In the genomic region with DNA sequence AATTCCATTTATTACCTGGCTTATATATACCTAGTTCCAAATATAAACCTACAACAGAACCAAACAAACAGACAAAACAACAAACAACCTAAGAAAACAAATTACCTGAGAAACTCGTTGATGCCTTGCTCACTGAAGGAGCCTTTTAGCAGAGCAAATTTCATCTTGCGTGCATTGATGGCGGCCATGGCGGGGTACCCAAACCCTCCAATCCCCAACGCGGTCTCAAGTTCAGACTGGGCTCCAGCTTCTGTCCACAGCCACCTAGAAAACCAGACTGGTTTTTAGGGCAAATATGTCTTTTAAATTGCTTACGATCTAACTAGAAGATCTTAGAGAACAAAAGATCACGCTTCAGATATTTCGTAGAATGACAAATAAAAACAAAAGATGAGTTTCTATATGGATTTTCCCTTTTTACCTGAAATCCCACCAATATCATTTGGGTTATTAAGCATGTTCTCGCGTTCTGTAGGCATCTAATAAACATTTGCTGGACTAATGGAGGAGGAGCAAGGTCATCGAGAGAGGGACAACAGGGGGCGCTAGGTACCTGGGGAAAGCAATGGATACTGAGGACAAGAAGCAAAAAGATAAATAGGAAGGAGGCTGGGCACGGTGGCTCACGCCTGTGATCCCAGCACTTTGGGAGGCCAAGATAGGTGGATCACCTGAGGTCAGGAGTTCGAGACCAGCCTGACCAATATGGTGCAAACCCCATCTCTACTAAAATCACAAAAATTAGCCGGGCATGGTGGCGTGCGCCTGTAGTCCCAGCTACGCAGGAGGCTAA, we compare ENCODE assay signal across 10 cellular contexts. TPM values are rescaled to one million over a fixed set of nuclear protein-coding genes. Genes with fewer than 3 reads are reported as not detected.
DNase-seq lines count a peak whose midpoint lies in the region; ATAC-seq and TF ChIP-seq lines count a peak whose summit lies in the region.
"Had no signal": no experiment of that assay in that cellular context is flagged by ENCODE, and none has a peak within 500 bp of the region (broad histone marks: within the 10 kb centered on the region; RNA-seq: fewer than 3 reads in every experiment).

No MANE protein-coding gene starts in this region.

- H3K27ac ChIP-seq in Panc1 (ENCODE audit: low read length) (no peak overlapping the region), upper lobe of right lung (no peak overlapping the region)
- H3K27ac ChIP-seq: Peyer's patch had no signal

- H3K4me3 ChIP-seq in Panc1 (ENCODE audit: low read depth in 2 of 2, low read length in 2 of 2): no peak overlapping the region
- H3K4me3 ChIP-seq in upper lobe of right lung: no peak overlapping the region
- H3K4me3 ChIP-seq: Peyer's patch had no signal

- POLR2A ChIA-PET in Panc1 (lab: Charles Lee): no interaction called here

- peak overlapping the region; percentile 31 to 55 for H3K27ac Mint-ChIP-seq in effector memory CD8-positive, alpha-beta T cell

- H3K4me1 ChIP-seq in Panc1 (ENCODE audit: control insufficient read depth, insufficient read depth, low read length) (peaks cover 5% of the 10 kb centered on the region; the same call in 1 of the 2 replicates), upper lobe of right lung (no peaks in the 10 kb centered on the region)
- H3K4me1 ChIP-seq: Peyer's patch had no signal

- ATAC-seq in Panc1: no peak
- ATAC-seq in effector memory CD8-positive, alpha-beta T cell (replicated peaks): no peak
- no peak for ATAC-seq in upper lobe of right lung
- ATAC-seq in HG02588 (IDR thresholded peaks at IDR 0.05; ENCODE audit: unreplicated experiment): no peak
- ATAC-seq in GM21723 (IDR thresholded peaks at IDR 0.05; ENCODE audit: unreplicated experiment): no peak

- H3K9me3 ChIP-seq in Panc1 (ENCODE audit: control insufficient read depth, insufficient read depth, low read depth, low read length): no peaks in the 10 kb centered on the region
- H3K9me3 ChIP-seq in upper lobe of right lung: no peaks in the 10 kb centered on the region
- H3K9me3 ChIP-seq: Peyer's patch had no signal

- peaks cover 92% of the 10 kb centered on the region for H3K36me3 Mint-ChIP-seq in effector memory CD8-positive, alpha-beta T cell (ENCODE audit: insufficient read depth)

- intact Hi-C loops in Panc1 (cut with micrococcal nuclease; ENCODE audit: unreplicated experiment) (no loop called here), upper lobe of right lung (cut with DNase I) (no loop called here)

- no peaks in the 10 kb centered on the region for H3K27me3 ChIP-seq in Panc1 (ENCODE audit: control insufficient read depth, insufficient read depth, low read length)
- no peaks in the 10 kb centered on the region for H3K27me3 ChIP-seq in upper lobe of right lung
- H3K27me3 ChIP-seq: Peyer's patch had no signal

- no peaks in the 10 kb centered on the region for H3K9me3 Mint-ChIP-seq in effector memory CD8-positive, alpha-beta T cell
- H3K9me3 Mint-ChIP-seq: immature natural killer cell had no signal

- peaks cover 19 to 22% of the 10 kb centered on the region in 2 donors for H3K4me1 Mint-ChIP-seq in effector memory CD8-positive, alpha-beta T cell (ENCODE audit: low read depth in 2 of 2)

- CTCF ChIA-PET in Panc1 (lab: Charles Lee): no interaction called here

- peaks cover 45% of the 10 kb centered on the region for H3K36me3 ChIP-seq in Panc1 (ENCODE audit: control insufficient read depth, insufficient read depth, low read length)
- peaks cover 100% of the 10 kb centered on the region for H3K36me3 ChIP-seq in upper lobe of right lung

- in situ Hi-C loops in Panc1 (cut with HindIII; ENCODE audit: low pct_unique_long_range_greater_than_20kb, low sequenced_read_pairs): no loop called here

- DNase-seq in stimulated activated CD4-positive, alpha-beta T cell treated with anti-CD3 and anti-CD28 coated beads, Interleukin-15, amount 100 ng/mL, for 24 hours: peak; percentile 48
- no peak for DNase-seq in stimulated activated CD4-positive, alpha-beta T cell treated with anti-CD3 and anti-CD28 coated beads, Interleukin-4, amount 100 ng/mL, for 24 hours
- DNase-seq in Panc1 (ENCODE audit: low read depth, low spot score) (no peak), upper lobe of right lung (no peak), NCI-H1436 (lab: John Stamatoyannopoulos, UW) (no peak)
- peak in 2 of 3 experiments; percentile 18 to 34 for DNase-seq in effector memory CD8-positive, alpha-beta T cell

- H3K4me3 Mint-ChIP-seq in effector memory CD8-positive, alpha-beta T cell: no peak overlapping the region
- H3K4me3 Mint-ChIP-seq: immature natural killer cell had no signal

- TF ChIP-seq CTCF in Panc1 (IDR thresholded peaks at IDR 0.05) (peak; percentile 69), upper lobe of right lung (IDR thresholded peaks at IDR 0.05) (peak; percentile 13)

- H3K27me3 Mint-ChIP-seq in effector memory CD8-positive, alpha-beta T cell: no peaks in the 10 kb centered on the region

- BruUV-seq in Panc1 (replicated peaks; lab: Mats Ljungman, UMichigan): no TSS peak

RNA-seq across cellular contexts. Expression of a gene that starts 25.2 kb away (rescaled TPM):
- total RNA-seq in Panc1 (2021; ENCODE audit: unreplicated experiment): 271 TPM
- 225 TPM for polyA plus RNA-seq in Panc1 (2012; ENCODE audit: insufficient read length)
- 180 TPM for total RNA-seq in upper lobe of right lung

Comparison
In these comparisons a context has a peak if more than half of its experiments do, and no peak if none do; other contexts are left out.
1. DNase-seq: peak in stimulated activated CD4-positive, alpha-beta T cell treated with anti-CD3 and anti-CD28 coated beads, Interleukin-15, amount 100 ng/mL, for 24 hours (single experiment) and effector memory CD8-positive, alpha-beta T cell (2 of 3); none in stimulated activated CD4-positive, alpha-beta T cell treated with anti-CD3 and anti-CD28 coated beads, Interleukin-4, amount 100 ng/mL, for 24 hours (single experiment), Panc1 (single experiment), upper lobe of right lung (single experiment) and NCI-H1436 (single experiment).